Comparison of ENCODE assay signal across 21 cellular contexts in genomic region chr15:35399901-35400300, GRCh38.
"Had no signal": no experiment of that assay in that cellular context is flagged by ENCODE, and none has a peak within 500 bp of the region (broad histone marks: within the 10 kb centered on the region; RNA-seq: fewer than 3 reads in every experiment).

No MANE protein-coding gene starts in this region.

- H3K27me3 ChIP-seq: colonic mucosa, ovary, sigmoid colon, tibial nerve, upper lobe of left lung had no signal

- H3K27ac ChIP-seq: colonic mucosa, epithelial cell of prostate, lower lobe of right lung, ovary, psoas muscle, sigmoid colon, thoracic aorta, tibial nerve, upper lobe of left lung had no signal

- H3K36me3 ChIP-seq: colonic mucosa, lower lobe of right lung, ovary, sigmoid colon, thoracic aorta, upper lobe of left lung had no signal

- H3K4me3 ChIP-seq: colonic mucosa, lower lobe of right lung, ovary, psoas muscle, sigmoid colon, thoracic aorta, tibial nerve, upper lobe of left lung had no signal

- DNase-seq: colonic mucosa; effector memory CD8-positive, alpha-beta T cell; hypothalamus; left ventricle myocardium superior; lower lobe of right lung; naive thymus-derived CD8-positive, alpha-beta T cell; nephron progenitor cell; nucleus accumbens; ovary; posterior cingulate gyrus; psoas muscle; right cardiac atrium; sigmoid colon; stimulated activated CD4-positive, alpha-beta T cell treated with anti-CD3 and anti-CD28 coated beads, Interleukin-2, amount 100 ng/mL, for 24 hours; stimulated activated CD4-positive, alpha-beta T cell treated with anti-CD3 and anti-CD28 coated beads, Interleukin-4, amount 100 ng/mL, for 24 hours; upper lobe of left lung had no signal

- ATAC-seq: effector memory CD8-positive, alpha-beta T cell; esophagus mucosa; left ventricle myocardium superior; lower lobe of right lung; naive thymus-derived CD8-positive, alpha-beta T cell; psoas muscle; right cardiac atrium; stimulated activated effector memory CD8-positive, alpha-beta T cell treated with anti-CD3 and anti-CD28 coated beads, Interleukin-12 subunit alpha, Interleukin-12 subunit beta, amount 100 ng/mL, for 72 hours had no signal

- H3K4me1 ChIP-seq: colonic mucosa, lower lobe of right lung, psoas muscle, sigmoid colon, tibial nerve, upper lobe of left lung had no signal

- H3K9me3 ChIP-seq: colonic mucosa, lower lobe of right lung, ovary, psoas muscle, sigmoid colon, thoracic aorta, tibial nerve, upper lobe of left lung had no signal
